ENCODE assay signal across 1 cellular context in the genomic region with DNA sequence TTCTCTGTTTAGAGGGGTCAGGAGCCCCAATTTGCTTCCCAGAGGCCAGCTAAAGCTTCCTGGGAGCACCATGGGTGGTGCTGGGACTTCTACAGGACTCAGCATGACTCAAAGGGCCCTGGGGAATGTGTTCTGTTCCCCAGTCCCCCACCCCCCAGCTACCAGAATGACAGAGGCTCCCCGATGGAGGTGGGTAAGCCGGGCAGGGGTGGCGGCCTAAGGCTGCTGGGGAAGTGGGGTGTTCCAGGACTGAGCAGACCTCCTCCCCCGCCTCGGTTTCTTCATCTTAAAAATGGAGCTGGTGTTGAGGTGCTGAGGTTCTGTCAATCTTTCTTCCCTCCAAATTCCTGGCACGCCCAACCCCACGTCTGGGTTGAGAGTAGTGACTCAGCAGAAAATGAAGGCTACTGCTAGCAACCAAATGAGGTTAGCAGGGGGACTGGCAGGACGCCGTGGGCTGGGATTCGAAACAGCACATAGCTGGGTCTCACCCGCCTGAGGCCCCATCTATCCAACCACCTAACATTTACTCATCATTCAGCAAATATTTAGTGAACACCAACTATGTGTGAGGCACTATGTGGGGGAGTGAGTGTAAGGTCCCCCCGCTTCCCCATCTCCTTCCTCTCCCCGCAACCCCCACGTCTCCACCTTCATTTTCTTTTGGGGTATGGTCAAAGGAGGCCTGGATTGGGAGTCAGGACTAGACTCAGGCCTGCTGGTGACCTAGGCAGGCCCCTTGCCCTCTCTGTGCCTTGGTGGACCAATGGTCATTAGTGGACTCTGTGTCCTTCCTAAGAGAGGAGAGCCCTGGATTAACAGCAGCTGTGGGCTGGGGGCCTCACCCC.
A peak's percentile ranks its signal among the peaks of the same experiment; 100 is the strongest.
TF ChIP-seq lines count a peak whose summit lies in the region.

No MANE protein-coding gene starts in this region.

TF ChIP-seq in K562, 482 proteins besides CTCF, POLR2A, EP300 and RAD21 (continued from another document and continues in another):
- TF ChIP-seq, protein P1, sequence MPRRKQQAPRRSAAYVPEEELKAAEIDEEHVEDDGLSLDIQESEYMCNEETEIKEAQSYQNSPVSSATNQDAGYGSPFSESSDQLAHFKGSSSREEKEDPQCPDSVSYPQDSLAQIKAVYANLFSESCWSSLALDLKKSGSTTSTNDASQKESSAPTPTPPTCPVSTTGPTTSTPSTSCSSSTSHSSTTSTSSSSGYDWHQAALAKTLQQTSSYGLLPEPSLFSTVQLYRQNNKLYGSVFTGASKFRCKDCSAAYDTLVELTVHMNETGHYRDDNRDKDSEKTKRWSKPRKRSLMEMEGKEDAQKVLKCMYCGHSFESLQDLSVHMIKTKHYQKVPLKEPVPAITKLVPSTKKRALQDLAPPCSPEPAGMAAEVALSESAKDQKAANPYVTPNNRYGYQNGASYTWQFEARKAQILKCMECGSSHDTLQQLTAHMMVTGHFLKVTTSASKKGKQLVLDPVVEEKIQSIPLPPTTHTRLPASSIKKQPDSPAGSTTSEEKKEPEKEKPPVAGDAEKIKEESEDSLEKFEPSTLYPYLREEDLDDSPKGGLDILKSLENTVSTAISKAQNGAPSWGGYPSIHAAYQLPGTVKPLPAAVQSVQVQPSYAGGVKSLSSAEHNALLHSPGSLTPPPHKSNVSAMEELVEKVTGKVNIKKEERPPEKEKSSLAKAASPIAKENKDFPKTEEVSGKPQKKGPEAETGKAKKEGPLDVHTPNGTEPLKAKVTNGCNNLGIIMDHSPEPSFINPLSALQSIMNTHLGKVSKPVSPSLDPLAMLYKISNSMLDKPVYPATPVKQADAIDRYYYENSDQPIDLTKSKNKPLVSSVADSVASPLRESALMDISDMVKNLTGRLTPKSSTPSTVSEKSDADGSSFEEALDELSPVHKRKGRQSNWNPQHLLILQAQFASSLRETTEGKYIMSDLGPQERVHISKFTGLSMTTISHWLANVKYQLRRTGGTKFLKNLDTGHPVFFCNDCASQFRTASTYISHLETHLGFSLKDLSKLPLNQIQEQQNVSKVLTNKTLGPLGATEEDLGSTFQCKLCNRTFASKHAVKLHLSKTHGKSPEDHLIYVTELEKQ (CRISPR knock-in tag; IDR thresholded peaks at IDR 0.05): 0 out of 2 replicates have a peak, but pooled peaks have one; percentile 22
- TF ChIP-seq ZBTB17 (CRISPR knock-in tag; IDR thresholded peaks at IDR 0.05) (no peak), EGR1 (conservative IDR thresholded peaks at IDR 0.05) (peak; percentile 25), SMARCA5 (IDR thresholded peaks at IDR 0.05) (no peak), BRD9 (IDR thresholded peaks at IDR 0.05; ENCODE audit: low read depth, partially characterized antibody) (peak; percentile 65), TEAD4 (IDR thresholded peaks at IDR 0.05; ENCODE audit: low read length) (peak; percentile 73), TEAD4 (CRISPR knock-in tag; IDR thresholded peaks at IDR 0.05; ENCODE audit: borderline replicate concordance) (no peak), PTTG1 (tag; IDR thresholded peaks at IDR 0.05; ENCODE audit: low read depth) (no peak), FOXK2 (conservative IDR thresholded peaks at IDR 0.05 in 1 of 2, IDR thresholded peaks at IDR 0.05 in 1 of 2; ENCODE audit: low read depth in 2 of 2) (no peak), PHF8 (IDR thresholded peaks at IDR 0.05; ENCODE audit: borderline replicate concordance, low read length) (peak; percentile 17; the same call in 1 of the 2 replicates), FIP1L1 (IDR thresholded peaks at IDR 0.05; ENCODE audit: low read depth, low read length, poor library complexity, severe bottlenecking) (no peak), ELF4 (CRISPR knock-in tag; IDR thresholded peaks at IDR 0.05) (no peak), HMG20A (CRISPR knock-in tag; conservative IDR thresholded peaks at IDR 0.05) (no peak), CEBPB (tag; IDR thresholded peaks at IDR 0.05) (0 out of 2 replicates have a peak, but pooled peaks have one; percentile 28), ZNF12 (CRISPR knock-in tag; IDR thresholded peaks at IDR 0.05) (no peak), ETV1 (tag; conservative IDR thresholded peaks at IDR 0.05; ENCODE audit: low read depth) (no peak), TEAD2 (tag; IDR thresholded peaks at IDR 0.05) (0 out of 2 replicates have a peak, but pooled peaks have one; percentile 11), ZNF197 (CRISPR knock-in tag; IDR thresholded peaks at IDR 0.05; ENCODE audit: low read depth) (peak; percentile 85), SMAD3 (CRISPR knock-in tag; conservative IDR thresholded peaks at IDR 0.05) (0 out of 2 replicates have a peak, but pooled peaks have one; percentile 5), ZNF584 (CRISPR knock-in tag; IDR thresholded peaks at IDR 0.05; ENCODE audit: low read depth) (peak; percentile 57; the same call in 1 of the 2 replicates), CXXC5 (CRISPR knock-in tag; IDR thresholded peaks at IDR 0.05) (peak; percentile 79), MYC (IDR thresholded peaks at IDR 0.05; ENCODE audit: low read depth, low read length) (no peak), MYC (CRISPR knock-in tag; IDR thresholded peaks at IDR 0.05; ENCODE audit: borderline replicate concordance, low read depth) (no peak), HDAC2 (IDR thresholded peaks at IDR 0.05) (no peak; the same call in 1 of the 2 replicates), HMGN3 (IDR thresholded peaks at IDR 0.05; ENCODE audit: borderline replicate concordance, extremely low read depth, insufficient read length, low read depth, low read length) (no peak), TRIM24 (IDR thresholded peaks at IDR 0.05) (peak; percentile 58 to 73; a peak in 3 of 4 replicates), TCF7 (IDR thresholded peaks at IDR 0.05; ENCODE audit: borderline replicate concordance) (no peak), ARHGAP35 (IDR thresholded peaks at IDR 0.05; ENCODE audit: partially characterized antibody) (no peak)
- TF ChIP-seq, protein P2, sequence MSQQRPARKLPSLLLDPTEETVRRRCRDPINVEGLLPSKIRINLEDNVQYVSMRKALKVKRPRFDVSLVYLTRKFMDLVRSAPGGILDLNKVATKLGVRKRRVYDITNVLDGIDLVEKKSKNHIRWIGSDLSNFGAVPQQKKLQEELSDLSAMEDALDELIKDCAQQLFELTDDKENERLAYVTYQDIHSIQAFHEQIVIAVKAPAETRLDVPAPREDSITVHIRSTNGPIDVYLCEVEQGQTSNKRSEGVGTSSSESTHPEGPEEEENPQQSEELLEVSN (IDR thresholded peaks at IDR 0.05; ENCODE audit: borderline replicate concordance in 1 of 2, extremely low read depth in 1 of 2, insufficient read depth in 1 of 2, insufficient read length in 1 of 2, low read depth in 1 of 2, low read length in 1 of 2, poor library complexity in 1 of 2, severe bottlenecking in 1 of 2): peak; percentile 90 to 96
- TF ChIP-seq, protein P3, sequence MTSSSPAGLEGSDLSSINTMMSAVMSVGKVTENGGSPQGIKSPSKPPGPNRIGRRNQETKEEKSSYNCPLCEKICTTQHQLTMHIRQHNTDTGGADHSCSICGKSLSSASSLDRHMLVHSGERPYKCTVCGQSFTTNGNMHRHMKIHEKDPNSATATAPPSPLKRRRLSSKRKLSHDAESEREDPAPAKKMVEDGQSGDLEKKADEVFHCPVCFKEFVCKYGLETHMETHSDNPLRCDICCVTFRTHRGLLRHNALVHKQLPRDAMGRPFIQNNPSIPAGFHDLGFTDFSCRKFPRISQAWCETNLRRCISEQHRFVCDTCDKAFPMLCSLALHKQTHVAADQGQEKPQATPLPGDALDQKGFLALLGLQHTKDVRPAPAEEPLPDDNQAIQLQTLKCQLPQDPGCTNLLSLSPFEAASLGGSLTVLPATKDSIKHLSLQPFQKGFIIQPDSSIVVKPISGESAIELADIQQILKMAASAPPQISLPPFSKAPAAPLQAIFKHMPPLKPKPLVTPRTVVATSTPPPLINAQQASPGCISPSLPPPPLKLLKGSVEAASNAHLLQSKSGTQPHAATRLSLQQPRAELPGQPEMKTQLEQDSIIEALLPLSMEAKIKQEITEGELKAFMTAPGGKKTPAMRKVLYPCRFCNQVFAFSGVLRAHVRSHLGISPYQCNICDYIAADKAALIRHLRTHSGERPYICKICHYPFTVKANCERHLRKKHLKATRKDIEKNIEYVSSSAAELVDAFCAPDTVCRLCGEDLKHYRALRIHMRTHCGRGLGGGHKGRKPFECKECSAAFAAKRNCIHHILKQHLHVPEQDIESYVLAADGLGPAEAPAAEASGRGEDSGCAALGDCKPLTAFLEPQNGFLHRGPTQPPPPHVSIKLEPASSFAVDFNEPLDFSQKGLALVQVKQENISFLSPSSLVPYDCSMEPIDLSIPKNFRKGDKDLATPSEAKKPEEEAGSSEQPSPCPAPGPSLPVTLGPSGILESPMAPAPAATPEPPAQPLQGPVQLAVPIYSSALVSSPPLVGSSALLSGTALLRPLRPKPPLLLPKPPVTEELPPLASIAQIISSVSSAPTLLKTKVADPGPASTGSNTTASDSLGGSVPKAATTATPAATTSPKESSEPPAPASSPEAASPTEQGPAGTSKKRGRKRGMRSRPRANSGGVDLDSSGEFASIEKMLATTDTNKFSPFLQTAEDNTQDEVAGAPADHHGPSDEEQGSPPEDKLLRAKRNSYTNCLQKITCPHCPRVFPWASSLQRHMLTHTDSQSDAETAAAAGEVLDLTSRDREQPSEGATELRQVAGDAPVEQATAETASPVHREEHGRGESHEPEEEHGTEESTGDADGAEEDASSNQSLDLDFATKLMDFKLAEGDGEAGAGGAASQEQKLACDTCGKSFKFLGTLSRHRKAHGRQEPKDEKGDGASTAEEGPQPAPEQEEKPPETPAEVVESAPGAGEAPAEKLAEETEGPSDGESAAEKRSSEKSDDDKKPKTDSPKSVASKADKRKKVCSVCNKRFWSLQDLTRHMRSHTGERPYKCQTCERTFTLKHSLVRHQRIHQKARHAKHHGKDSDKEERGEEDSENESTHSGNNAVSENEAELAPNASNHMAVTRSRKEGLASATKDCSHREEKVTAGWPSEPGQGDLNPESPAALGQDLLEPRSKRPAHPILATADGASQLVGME (CRISPR knock-in tag; IDR thresholded peaks at IDR 0.05): 0 out of 2 replicates have a peak, but pooled peaks have one; percentile 21
- TF ChIP-seq, protein P4, sequence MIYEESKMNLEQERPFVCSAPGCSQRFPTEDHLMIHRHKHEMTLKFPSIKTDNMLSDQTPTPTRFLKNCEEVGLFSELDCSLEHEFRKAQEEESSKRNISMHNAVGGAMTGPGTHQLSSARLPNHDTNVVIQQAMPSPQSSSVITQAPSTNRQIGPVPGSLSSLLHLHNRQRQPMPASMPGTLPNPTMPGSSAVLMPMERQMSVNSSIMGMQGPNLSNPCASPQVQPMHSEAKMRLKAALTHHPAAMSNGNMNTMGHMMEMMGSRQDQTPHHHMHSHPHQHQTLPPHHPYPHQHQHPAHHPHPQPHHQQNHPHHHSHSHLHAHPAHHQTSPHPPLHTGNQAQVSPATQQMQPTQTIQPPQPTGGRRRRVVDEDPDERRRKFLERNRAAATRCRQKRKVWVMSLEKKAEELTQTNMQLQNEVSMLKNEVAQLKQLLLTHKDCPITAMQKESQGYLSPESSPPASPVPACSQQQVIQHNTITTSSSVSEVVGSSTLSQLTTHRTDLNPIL (CRISPR knock-in tag; IDR thresholded peaks at IDR 0.05): no peak
- TF ChIP-seq, protein P5, sequence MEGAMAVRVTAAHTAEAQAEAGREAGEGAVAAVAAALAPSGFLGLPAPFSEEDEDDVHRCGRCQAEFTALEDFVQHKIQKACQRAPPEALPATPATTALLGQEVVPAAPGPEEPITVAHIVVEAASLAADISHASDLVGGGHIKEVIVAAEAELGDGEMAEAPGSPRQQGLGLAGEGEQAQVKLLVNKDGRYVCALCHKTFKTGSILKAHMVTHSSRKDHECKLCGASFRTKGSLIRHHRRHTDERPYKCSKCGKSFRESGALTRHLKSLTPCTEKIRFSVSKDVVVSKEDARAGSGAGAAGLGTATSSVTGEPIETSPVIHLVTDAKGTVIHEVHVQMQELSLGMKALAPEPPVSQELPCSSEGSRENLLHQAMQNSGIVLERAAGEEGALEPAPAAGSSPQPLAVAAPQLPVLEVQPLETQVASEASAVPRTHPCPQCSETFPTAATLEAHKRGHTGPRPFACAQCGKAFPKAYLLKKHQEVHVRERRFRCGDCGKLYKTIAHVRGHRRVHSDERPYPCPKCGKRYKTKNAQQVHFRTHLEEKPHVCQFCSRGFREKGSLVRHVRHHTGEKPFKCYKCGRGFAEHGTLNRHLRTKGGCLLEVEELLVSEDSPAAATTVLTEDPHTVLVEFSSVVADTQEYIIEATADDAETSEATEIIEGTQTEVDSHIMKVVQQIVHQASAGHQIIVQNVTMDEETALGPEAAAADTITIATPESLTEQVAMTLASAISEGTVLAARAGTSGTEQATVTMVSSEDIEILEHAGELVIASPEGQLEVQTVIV (CRISPR knock-in tag; IDR thresholded peaks at IDR 0.05; ENCODE audit: borderline replicate concordance): no peak
- TF ChIP-seq, protein P6, sequence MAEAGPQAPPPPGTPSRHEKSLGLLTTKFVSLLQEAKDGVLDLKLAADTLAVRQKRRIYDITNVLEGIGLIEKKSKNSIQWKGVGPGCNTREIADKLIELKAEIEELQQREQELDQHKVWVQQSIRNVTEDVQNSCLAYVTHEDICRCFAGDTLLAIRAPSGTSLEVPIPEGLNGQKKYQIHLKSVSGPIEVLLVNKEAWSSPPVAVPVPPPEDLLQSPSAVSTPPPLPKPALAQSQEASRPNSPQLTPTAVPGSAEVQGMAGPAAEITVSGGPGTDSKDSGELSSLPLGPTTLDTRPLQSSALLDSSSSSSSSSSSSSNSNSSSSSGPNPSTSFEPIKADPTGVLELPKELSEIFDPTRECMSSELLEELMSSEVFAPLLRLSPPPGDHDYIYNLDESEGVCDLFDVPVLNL (CRISPR knock-in tag; IDR thresholded peaks at IDR 0.05; ENCODE audit: low read depth): no peak
- TF ChIP-seq, protein P7, sequence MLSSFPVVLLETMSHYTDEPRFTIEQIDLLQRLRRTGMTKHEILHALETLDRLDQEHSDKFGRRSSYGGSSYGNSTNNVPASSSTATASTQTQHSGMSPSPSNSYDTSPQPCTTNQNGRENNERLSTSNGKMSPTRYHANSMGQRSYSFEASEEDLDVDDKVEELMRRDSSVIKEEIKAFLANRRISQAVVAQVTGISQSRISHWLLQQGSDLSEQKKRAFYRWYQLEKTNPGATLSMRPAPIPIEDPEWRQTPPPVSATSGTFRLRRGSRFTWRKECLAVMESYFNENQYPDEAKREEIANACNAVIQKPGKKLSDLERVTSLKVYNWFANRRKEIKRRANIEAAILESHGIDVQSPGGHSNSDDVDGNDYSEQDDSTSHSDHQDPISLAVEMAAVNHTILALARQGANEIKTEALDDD (IDR thresholded peaks at IDR 0.05): peak; percentile 57; the same call in 1 of the 2 replicates
- TF ChIP-seq, protein P8, sequence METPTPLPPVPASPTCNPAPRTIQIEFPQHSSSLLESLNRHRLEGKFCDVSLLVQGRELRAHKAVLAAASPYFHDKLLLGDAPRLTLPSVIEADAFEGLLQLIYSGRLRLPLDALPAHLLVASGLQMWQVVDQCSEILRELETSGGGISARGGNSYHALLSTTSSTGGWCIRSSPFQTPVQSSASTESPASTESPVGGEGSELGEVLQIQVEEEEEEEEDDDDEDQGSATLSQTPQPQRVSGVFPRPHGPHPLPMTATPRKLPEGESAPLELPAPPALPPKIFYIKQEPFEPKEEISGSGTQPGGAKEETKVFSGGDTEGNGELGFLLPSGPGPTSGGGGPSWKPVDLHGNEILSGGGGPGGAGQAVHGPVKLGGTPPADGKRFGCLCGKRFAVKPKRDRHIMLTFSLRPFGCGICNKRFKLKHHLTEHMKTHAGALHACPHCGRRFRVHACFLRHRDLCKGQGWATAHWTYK (CRISPR knock-in tag; IDR thresholded peaks at IDR 0.05): peak; percentile 26; the same call in 1 of the 2 replicates
